In genomic region chr18:14236356-14237048, GRCh38 we compare ENCODE assay signal across 7 cellular contexts.
DNase-seq lines count a peak whose midpoint lies in the region; ATAC-seq, FAIRE-seq and TF ChIP-seq lines count a peak whose summit lies in the region.
"Not testable (repeated sequence)": the region's sequence is repeated elsewhere in the genome, so short reads cannot be mapped to it uniquely, and the experiment has no call there.

No MANE protein-coding gene starts in this region.

- DNase-seq in DMS 273 treated with DMSO at 0.1 percent for 48 hours (lab: John Stamatoyannopoulos, UW): peak; percentile 33
- DNase-seq in GM12865 (ENCODE audit: low read depth): peak; percentile 64
- peak; percentile 3 for DNase-seq in LHCN-M2 (ENCODE audit: low read depth)
- peak; percentile 1 for DNase-seq in NCI-H526 treated with DMSO at 0.1 percent for 48 hours (lab: John Stamatoyannopoulos, UW)
- peak in 1 of 4 experiments; percentile 6 for DNase-seq in K562 (ENCODE audit: extremely low read depth in 1 of 4, low spot score in 3 of 4)
- peak; percentile 73 to 85 for DNase-seq in erythroblast (lab: John Stamatoyannopoulos, UW)
- not testable (repeated sequence) for DNase-seq in HepG2 (ENCODE audit: low spot score)

- CTCF ChIA-PET in K562 (lab: Yijun Ruan, JAX; ENCODE audit: low intra/inter-chr PET ratio); HepG2 (lab: Yijun Ruan, JAX; ENCODE audit: low intra/inter-chr PET ratio, low total read pairs): not testable (repeated sequence)

- not testable (repeated sequence) for H3K4me3 ChIP-seq in GM12865 (ENCODE audit: low read depth, low read length); K562; HepG2 (replicated peaks in 1 of 3; ENCODE audit: insufficient read depth in 1 of 3, low read depth in 2 of 3, low read length in 3 of 3)

- not testable (repeated sequence) for BruUV-seq in K562 (replicated peaks; lab: Mats Ljungman, UMichigan); HepG2 (replicated peaks; lab: Mats Ljungman, UMichigan)

- TF ChIP-seq EP300 in K562 (IDR thresholded peaks at IDR 0.05; ENCODE audit: low read length); HepG2 (IDR thresholded peaks at IDR 0.05; ENCODE audit: low read depth in 2 of 2, low read length in 2 of 2); HepG2 (CRISPR knock-in tag; IDR thresholded peaks at IDR 0.05; ENCODE audit: borderline replicate concordance): not testable (repeated sequence)

- POLR2A ChIA-PET in K562 (lab: Yijun Ruan, JAX); HepG2 (lab: Yijun Ruan, JAX): not testable (repeated sequence)

- not testable (repeated sequence) for H3K9me1 ChIP-seq in K562 (ENCODE audit: control insufficient read depth, insufficient read depth, low read length)

- intact Hi-C loops in K562 (cut with micrococcal nuclease); HepG2 (cut with micrococcal nuclease; ENCODE audit: unreplicated experiment): not testable (repeated sequence)

- 0% methylated on average over 1 of the region's 3 CpGs for WGBS in K562 (ENCODE audit: insufficient coverage, low coverage, missing lambda C conversion rate)
- 92% methylated on average over 3 of the region's 3 CpGs for WGBS in HepG2 (ENCODE audit: low lambda C conversion rate)

- H2AFZ ChIP-seq in K562 (ENCODE audit: low read depth, low read length); HepG2 (ENCODE audit: low read length): not testable (repeated sequence)

- not testable (repeated sequence) for H3K27me3 ChIP-seq in K562 (ENCODE audit: control insufficient read depth in 2 of 2, insufficient read depth in 2 of 2, low read length in 2 of 2); HepG2 (ENCODE audit: control insufficient read depth in 1 of 2, insufficient read depth in 2 of 2, low read length in 2 of 2)

- not testable (repeated sequence) for H3K36me3 ChIP-seq in K562 (ENCODE audit: control insufficient read depth, insufficient read depth, low read length); HepG2 (replicated peaks in 1 of 2; ENCODE audit: control insufficient read depth in 1 of 2, insufficient read depth in 2 of 2, low read length in 2 of 2)

- not testable (repeated sequence) for TF ChIP-seq POLR2A in K562 (conservative IDR thresholded peaks at IDR 0.05); erythroblast (IDR thresholded peaks at IDR 0.05; ENCODE audit: low read length); HepG2 (IDR thresholded peaks at IDR 0.05; ENCODE audit: insufficient read depth in 1 of 2, low read depth in 2 of 2, low read length in 2 of 2)

- H3K79me2 ChIP-seq in K562 (ENCODE audit: control insufficient read depth, insufficient read depth, low read length); HepG2 (ENCODE audit: insufficient read depth, low read length): not testable (repeated sequence)

- in situ Hi-C loops in K562 (cut with MboI); HepG2 (cut with HindIII; ENCODE audit: extremely low pct_ligation_motif_present, low pct_unique_long_range_greater_than_20kb): not testable (repeated sequence)

- H3K4me1 ChIP-seq in K562 (replicated peaks in 1 of 2; ENCODE audit: control insufficient read depth in 2 of 2, insufficient read depth in 2 of 2, low read length in 2 of 2); HepG2 (ENCODE audit: insufficient read depth, low read length): not testable (repeated sequence)

- not testable (repeated sequence) for H3K27ac ChIP-seq in K562 (ENCODE audit: extremely low read depth, low read depth, low read length); HepG2 (ENCODE audit: extremely low read length, insufficient read depth, low read length)

- H3K9ac ChIP-seq in K562 (ENCODE audit: insufficient read depth in 1 of 2, low read depth in 2 of 2, low read length in 2 of 2); HepG2 (ENCODE audit: insufficient read depth, low read depth, low read length): not testable (repeated sequence)

- not testable (repeated sequence) for FAIRE-seq in K562 (lab: Jason Lieb, UNC); HepG2 (lab: Jason Lieb, UNC)

- not testable (repeated sequence) for H3K9me3 ChIP-seq in K562 (replicated peaks; ENCODE audit: control insufficient read depth, insufficient read depth, low read depth, low read length); HepG2 (ENCODE audit: low read length)

- H4K20me1 ChIP-seq in K562 (replicated peaks; ENCODE audit: control insufficient read depth, insufficient read depth, low read length); HepG2 (ENCODE audit: insufficient read depth, low read length): not testable (repeated sequence)

- ATAC-seq in K562, HepG2: not testable (repeated sequence)

- not testable (repeated sequence) for TF ChIP-seq CTCF in GM12865 (IDR thresholded peaks at IDR 0.05; ENCODE audit: insufficient read depth, low read depth, low read length, missing control alignments); K562 (IDR thresholded peaks at IDR 0.05 in 2 of 3, conservative IDR thresholded peaks at IDR 0.05 in 1 of 3; ENCODE audit: insufficient read depth in 2 of 3, low read depth in 1 of 3, low read length in 3 of 3); HepG2 (CRISPR knock-in tag; IDR thresholded peaks at IDR 0.05)

- H3K4me2 ChIP-seq in K562 (ENCODE audit: insufficient read depth, low read length); HepG2 (ENCODE audit: low read depth, low read length): not testable (repeated sequence)

- TF ChIP-seq RAD21 in K562 (CRISPR knock-in tag; conservative IDR thresholded peaks at IDR 0.05 in 1 of 2, IDR thresholded peaks at IDR 0.05 in 1 of 2); HepG2 (CRISPR knock-in tag; IDR thresholded peaks at IDR 0.05): not testable (repeated sequence)

TF ChIP-seq in K562, 482 proteins besides CTCF, POLR2A, EP300 and RAD21:
- TF ChIP-seq TAL1 (IDR thresholded peaks at IDR 0.05): peak; percentile 37; the same call in 1 of the 2 replicates

TF ChIP-seq in HepG2, 621 proteins besides CTCF, POLR2A, EP300 and RAD21:
- 0 out of 2 replicates have a peak, but pooled peaks have one; percentile 39 for TF ChIP-seq TP53 (CRISPR knock-in tag; conservative IDR thresholded peaks at IDR 0.05)
